10 cellular contexts compared by ENCODE assay signal in the genomic region with DNA sequence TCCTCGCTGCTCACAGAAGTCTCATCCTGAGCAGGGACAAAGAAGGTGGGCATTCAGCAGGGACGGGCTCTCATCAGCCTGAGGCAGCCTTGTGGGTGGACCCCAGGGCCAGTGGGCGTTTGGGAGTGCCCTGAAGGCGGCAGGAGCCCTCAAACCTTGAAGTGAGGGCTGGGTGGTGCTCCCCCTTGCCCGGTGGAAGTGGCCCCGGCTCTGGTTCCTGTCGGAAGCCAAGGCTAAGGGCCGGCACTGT.
DNase-seq lines count a peak whose midpoint lies in the region; ATAC-seq and TF ChIP-seq lines count a peak whose summit lies in the region.
"Had no signal": no experiment of that assay in that cellular context is flagged by ENCODE, and none has a peak within 500 bp of the region (broad histone marks: within the 10 kb centered on the region; RNA-seq: fewer than 3 reads in every experiment).

No MANE protein-coding gene starts in this region.

- H3K27me3 Mint-ChIP-seq in HFFc6 (ENCODE audit: insufficient read depth) = peaks cover 2% of the 10 kb centered on the region
- H3K27me3 Mint-ChIP-seq in chondrocyte (ENCODE audit: low read depth) = no peaks in the 10 kb centered on the region
- H3K27me3 Mint-ChIP-seq in activated T-helper 1 cell treated with anti-CD3 and anti-CD28 coated beads, Interleukin-12 subunit alpha, Interleukin-12 subunit beta, Interleukin-2, Interleukin-4 antibody, amounts not matched to agents 30 ng/mL and 10 ng/mL and 1 ng/mL, durations not matched to agents 14 hours and 24 hours and 36 hours (ENCODE audit: insufficient read depth) = peaks cover 3% of the 10 kb centered on the region

- intact Hi-C loops in activated T-helper 1 cell treated with anti-CD3 and anti-CD28 coated beads, Interleukin-12 subunit alpha, Interleukin-12 subunit beta, Interleukin-2, Interleukin-4 antibody, amounts not matched to agents 30 ng/mL and 10 ng/mL and 1 ng/mL, durations not matched to agents 14 hours and 24 hours and 36 hours (cut with micrococcal nuclease) = no loop called here

- peak overlapping the region; percentile 87 for H3K4me3 Mint-ChIP-seq in HFFc6
- peak overlapping the region; percentile 68 for H3K4me3 Mint-ChIP-seq in chondrocyte (ENCODE audit: unreplicated experiment)
- H3K4me3 Mint-ChIP-seq in activated T-helper 1 cell treated with anti-CD3 and anti-CD28 coated beads, Interleukin-12 subunit alpha, Interleukin-12 subunit beta, Interleukin-2, Interleukin-4 antibody, amounts not matched to agents 30 ng/mL and 10 ng/mL and 1 ng/mL, durations not matched to agents 14 hours and 24 hours and 36 hours = no peak overlapping the region

- no peaks in the 10 kb centered on the region for H3K9me3 Mint-ChIP-seq in HFFc6
- H3K9me3 Mint-ChIP-seq in chondrocyte (ENCODE audit: low read depth) = no peaks in the 10 kb centered on the region
- H3K9me3 Mint-ChIP-seq in activated T-helper 1 cell treated with anti-CD3 and anti-CD28 coated beads, Interleukin-12 subunit alpha, Interleukin-12 subunit beta, Interleukin-2, Interleukin-4 antibody, amounts not matched to agents 30 ng/mL and 10 ng/mL and 1 ng/mL, durations not matched to agents 14 hours and 24 hours and 36 hours = no peaks in the 10 kb centered on the region
- H3K9me3 Mint-ChIP-seq: activated naive CD4-positive, alpha-beta T cell treated with anti-CD3 and anti-CD28 coated beads, Interleukin-2, amount 50 U/mL, for 72 hours had no signal

- TF ChIP-seq CTCF in HFFc6 (IDR thresholded peaks at IDR 0.05) (no peak), chondrocyte (IDR thresholded peaks at IDR 0.05) (no peak)

- peaks cover 11% of the 10 kb centered on the region; the same call in 1 of the 2 replicates for H3K36me3 Mint-ChIP-seq in HFFc6 (ENCODE audit: low read depth)
- H3K36me3 Mint-ChIP-seq in chondrocyte (ENCODE audit: low read depth) = peaks cover 4% of the 10 kb centered on the region
- H3K36me3 Mint-ChIP-seq in activated T-helper 1 cell treated with anti-CD3 and anti-CD28 coated beads, Interleukin-12 subunit alpha, Interleukin-12 subunit beta, Interleukin-2, Interleukin-4 antibody, amounts not matched to agents 30 ng/mL and 10 ng/mL and 1 ng/mL, durations not matched to agents 14 hours and 24 hours and 36 hours (ENCODE audit: low read depth) = peaks cover 2% of the 10 kb centered on the region
- H3K36me3 Mint-ChIP-seq: activated naive CD4-positive, alpha-beta T cell treated with anti-CD3 and anti-CD28 coated beads, Interleukin-2, amount 50 U/mL, for 72 hours had no signal

- H3K27ac Mint-ChIP-seq in HFFc6 (peak overlapping the region; percentile 96), chondrocyte (ENCODE audit: unreplicated experiment) (peak overlapping the region; percentile 95)
- H3K27ac Mint-ChIP-seq in activated T-helper 1 cell treated with anti-CD3 and anti-CD28 coated beads, Interleukin-12 subunit alpha, Interleukin-12 subunit beta, Interleukin-2, Interleukin-4 antibody, amounts not matched to agents 30 ng/mL and 10 ng/mL and 1 ng/mL, durations not matched to agents 14 hours and 24 hours and 36 hours = no peak overlapping the region
- H3K27ac Mint-ChIP-seq: activated naive CD4-positive, alpha-beta T cell treated with anti-CD3 and anti-CD28 coated beads, Interleukin-2, amount 50 U/mL, for 72 hours had no signal

- no peak for DNase-seq in HFFc6
- DNase-seq in chondrocyte (ENCODE audit: low spot score) = no peak
- DNase-seq in medulla oblongata (ENCODE audit: extremely low spot score) = peak; percentile 28
- no peak for DNase-seq in substantia nigra (lab: John Stamatoyannopoulos, UW)
- no peak for DNase-seq in NCI-H2107 treated with DMSO at 0.1 percent for 48 hours (lab: John Stamatoyannopoulos, UW; ENCODE audit: unreplicated experiment)
- DNase-seq in activated T-helper 1 cell treated with anti-CD3 and anti-CD28 coated beads, Interleukin-12 subunit alpha, Interleukin-12 subunit beta, Interleukin-2, Interleukin-4 antibody, amounts not matched to agents 30 ng/mL and 10 ng/mL and 1 ng/mL, durations not matched to agents 14 hours and 24 hours and 36 hours (ENCODE audit: low spot score) = no peak
- no peak for DNase-seq in central memory CD4-positive, alpha-beta T cell
- DNase-seq: NCI-H69 had no signal

- H3K27ac ChIP-seq in substantia nigra (ENCODE audit: low read depth, low read length, poor library complexity, severe bottlenecking) = peak overlapping the region; percentile 86

- ATAC-seq in GM21576 (IDR thresholded peaks at IDR 0.05; ENCODE audit: unreplicated experiment) = no peak
- ATAC-seq: activated naive CD4-positive, alpha-beta T cell treated with anti-CD3 and anti-CD28 coated beads, Interleukin-2, amount 50 U/mL, for 72 hours had no signal

- H3K4me1 Mint-ChIP-seq in HFFc6 (ENCODE audit: low read depth) = peaks cover 52% of the 10 kb centered on the region
- H3K4me1 Mint-ChIP-seq in chondrocyte (ENCODE audit: low read depth) = peaks cover 78% of the 10 kb centered on the region
- peaks cover 5% of the 10 kb centered on the region for H3K4me1 Mint-ChIP-seq in activated T-helper 1 cell treated with anti-CD3 and anti-CD28 coated beads, Interleukin-12 subunit alpha, Interleukin-12 subunit beta, Interleukin-2, Interleukin-4 antibody, amounts not matched to agents 30 ng/mL and 10 ng/mL and 1 ng/mL, durations not matched to agents 14 hours and 24 hours and 36 hours (ENCODE audit: low read depth)
